In the genomic region with DNA sequence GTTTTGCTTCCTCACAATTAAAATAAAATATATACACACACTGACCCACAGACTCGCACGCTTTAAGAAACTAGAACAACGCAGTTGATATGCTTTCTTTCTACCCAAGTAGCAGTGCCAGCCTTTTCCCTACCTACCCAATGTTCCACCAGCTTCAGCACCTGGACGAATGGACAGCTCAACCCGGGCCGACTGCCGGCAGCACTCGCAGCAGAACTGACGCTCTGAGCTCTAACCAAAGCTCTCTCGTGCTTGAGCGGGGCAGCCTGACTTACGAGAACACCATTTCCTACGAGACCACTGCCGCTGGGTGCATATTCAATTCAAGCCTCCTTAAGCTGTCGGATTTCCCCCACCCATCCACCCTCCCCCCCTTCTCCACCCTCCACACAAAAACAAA, we compare ENCODE assay signal across 7 cellular contexts.
DNase-seq lines count a peak whose midpoint lies in the region; ATAC-seq and TF ChIP-seq lines count a peak whose summit lies in the region.

No MANE protein-coding gene starts in this region.

- H3K9me3 ChIP-seq in right cardiac atrium (ENCODE audit: control insufficient read depth, low read length): no peaks in the 10 kb centered on the region

- no peak overlapping the region for H3K4me3 ChIP-seq in right cardiac atrium (ENCODE audit: low read length)

- peak; percentile 48 for DNase-seq in HPDE6-E6E7 (ENCODE audit: extremely low spot score)
- DNase-seq in amygdala (lab: John Stamatoyannopoulos, UW): peak in 46 of 56 donors; percentile 6 to 79 (median 57)
- peak; percentile 78 to 91 (median 90) for DNase-seq in right cardiac atrium
- peak; percentile 73 for DNase-seq in putamen (ENCODE audit: low spot score)
- no peak for DNase-seq in effector CD8-positive, alpha-beta T cell (lab: John Stamatoyannopoulos, UW)

- ATAC-seq in GM18868 (IDR thresholded peaks at IDR 0.05; ENCODE audit: unreplicated experiment): peak; percentile 61
- ATAC-seq in SK-N-SH treated with all-trans-retinoic acid at 6 μM for 48 hours: peak; percentile 71
- peak; percentile 85 to 88 for ATAC-seq in right cardiac atrium

- intact Hi-C loops in right cardiac atrium (cut with DNase I): no loop called here

- H3K27ac ChIP-seq in right cardiac atrium (ENCODE audit: low read length): no peak overlapping the region

- under 1% methylated on average over 15 of the region's 15 CpGs for WGBS in right cardiac atrium

- H3K4me1 ChIP-seq in right cardiac atrium (ENCODE audit: control insufficient read depth, insufficient read depth, low read length): peaks cover 4% of the 10 kb centered on the region

- no peaks in the 10 kb centered on the region for H3K27me3 ChIP-seq in right cardiac atrium (ENCODE audit: control insufficient read depth, insufficient read depth)

TF ChIP-seq in SK-N-SH treated with all-trans-retinoic acid at 6 μM for 48 hours, 23 proteins besides CTCF, POLR2A, EP300 and RAD21:
- TF ChIP-seq SNAI2 (CRISPR knock-in tag; IDR thresholded peaks at IDR 0.05) (peak; percentile 92), OSR1 (CRISPR knock-in tag; IDR thresholded peaks at IDR 0.05) (no peak), TCF4 (CRISPR knock-in tag; IDR thresholded peaks at IDR 0.05; ENCODE audit: borderline replicate concordance) (no peak), ZFP3 (CRISPR knock-in tag; IDR thresholded peaks at IDR 0.05) (peak; percentile 76), ZC3H10 (CRISPR knock-in tag; IDR thresholded peaks at IDR 0.05) (no peak), ZNF565 (CRISPR knock-in tag; conservative IDR thresholded peaks at IDR 0.05; ENCODE audit: low read depth) (no peak), ARNTL (CRISPR knock-in tag; IDR thresholded peaks at IDR 0.05; ENCODE audit: borderline replicate concordance, low read depth) (no peak), ZNF8 (CRISPR knock-in tag; IDR thresholded peaks at IDR 0.05) (no peak), CSDC2 (CRISPR knock-in tag; IDR thresholded peaks at IDR 0.05) (peak; percentile 71; the same call in 1 of the 2 replicates), ISL1 (CRISPR knock-in tag; IDR thresholded peaks at IDR 0.05) (0 out of 2 replicates have a peak, but pooled peaks have one; percentile 32), PPARA (CRISPR knock-in tag; IDR thresholded peaks at IDR 0.05; ENCODE audit: borderline replicate concordance) (no peak)
- TF ChIP-seq, protein P1, sequence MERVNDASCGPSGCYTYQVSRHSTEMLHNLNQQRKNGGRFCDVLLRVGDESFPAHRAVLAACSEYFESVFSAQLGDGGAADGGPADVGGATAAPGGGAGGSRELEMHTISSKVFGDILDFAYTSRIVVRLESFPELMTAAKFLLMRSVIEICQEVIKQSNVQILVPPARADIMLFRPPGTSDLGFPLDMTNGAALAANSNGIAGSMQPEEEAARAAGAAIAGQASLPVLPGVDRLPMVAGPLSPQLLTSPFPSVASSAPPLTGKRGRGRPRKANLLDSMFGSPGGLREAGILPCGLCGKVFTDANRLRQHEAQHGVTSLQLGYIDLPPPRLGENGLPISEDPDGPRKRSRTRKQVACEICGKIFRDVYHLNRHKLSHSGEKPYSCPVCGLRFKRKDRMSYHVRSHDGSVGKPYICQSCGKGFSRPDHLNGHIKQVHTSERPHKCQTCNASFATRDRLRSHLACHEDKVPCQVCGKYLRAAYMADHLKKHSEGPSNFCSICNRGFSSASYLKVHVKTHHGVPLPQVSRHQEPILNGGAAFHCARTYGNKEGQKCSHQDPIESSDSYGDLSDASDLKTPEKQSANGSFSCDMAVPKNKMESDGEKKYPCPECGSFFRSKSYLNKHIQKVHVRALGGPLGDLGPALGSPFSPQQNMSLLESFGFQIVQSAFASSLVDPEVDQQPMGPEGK (CRISPR knock-in tag; IDR thresholded peaks at IDR 0.05; ENCODE audit: borderline replicate concordance): no peak
TF ChIP-seq in SK-N-SH treated with all-trans-retinoic acid at 6 μM for 48 hours: peak in this region for 4.
